8 cellular contexts compared by ENCODE assay signal in genomic region chr2:85998071-85998991, GRCh38.
DNase-seq lines count a peak whose midpoint lies in the region; ATAC-seq, FAIRE-seq and TF ChIP-seq lines count a peak whose summit lies in the region.

No MANE protein-coding gene starts in this region.

- peak overlapping the region in 5 of 11 experiments; percentile 38 to 69 (median 66); a peak in 9 of 22 replicates for H3K9ac ChIP-seq in BLaER1 treated with 17β-estradiol and CSF1 and Interleukin-3, amounts not matched to agents 10 nM and 100 nM
- no peak overlapping the region for H3K9ac ChIP-seq in NT2/D1 (ENCODE audit: insufficient read length, low read depth)

- H3K4me1 ChIP-seq in BLaER1 treated with 17β-estradiol and CSF1 and Interleukin-3, amounts not matched to agents 10 nM and 100 nM = peaks cover 58 to 90% (median 71%) of the 10 kb centered on the region in 10 experiments
- H3K4me1 ChIP-seq in NT2/D1 (ENCODE audit: insufficient read depth, insufficient read length) = peaks cover 6% of the 10 kb centered on the region
- peaks cover 55 to 73% (median 66%) of the 10 kb centered on the region in 4 donors for H3K4me1 ChIP-seq in esophagus muscularis mucosa

- H3K27me3 ChIP-seq in BLaER1 treated with 17β-estradiol and CSF1 and Interleukin-3, amounts not matched to agents 10 nM and 100 nM = no peaks in the 10 kb centered on the region
- no peaks in the 10 kb centered on the region for H3K27me3 ChIP-seq in NT2/D1 (ENCODE audit: insufficient read depth, insufficient read length)
- H3K27me3 ChIP-seq in esophagus muscularis mucosa = no peaks in the 10 kb centered on the region

- no peaks in the 10 kb centered on the region for H3K36me3 ChIP-seq in BLaER1 treated with 17β-estradiol and CSF1 and Interleukin-3, amounts not matched to agents 10 nM and 100 nM
- no peaks in the 10 kb centered on the region for H3K36me3 ChIP-seq in NT2/D1 (ENCODE audit: insufficient read depth, insufficient read length, low read length)
- H3K36me3 ChIP-seq in esophagus muscularis mucosa = no peaks in the 10 kb centered on the region

- H4K20me1 ChIP-seq in BLaER1 treated with 17β-estradiol and CSF1 and Interleukin-3, amounts not matched to agents 10 nM and 100 nM = no peaks in the 10 kb centered on the region

- ATAC-seq in omental fat pad (ENCODE audit: low FRiP score) (peak; percentile 25), HG03135 (IDR thresholded peaks at IDR 0.05; ENCODE audit: unreplicated experiment) (no peak)

- WGBS in esophagus muscularis mucosa = 53% methylated on average over 16 of the region's 18 CpGs

- no peak for FAIRE-seq in H54 (lab: Jason Lieb, UNC)

- peak overlapping the region; percentile 33 to 95 (median 79); a peak in 21 of 22 replicates for H3K4me2 ChIP-seq in BLaER1 treated with 17β-estradiol and CSF1 and Interleukin-3, amounts not matched to agents 10 nM and 100 nM

- TF ChIP-seq CTCF in esophagus muscularis mucosa (IDR thresholded peaks at IDR 0.05) = no peak
- no peak for TF ChIP-seq CTCF in omental fat pad (IDR thresholded peaks at IDR 0.05)

- H3K9me3 ChIP-seq in BLaER1 treated with 17β-estradiol and CSF1 and Interleukin-3, amounts not matched to agents 10 nM and 100 nM (replicated peaks in 1 of 11) = peaks cover 0 to 10% (median under 1%) of the 10 kb centered on the region in 11 experiments; a peak in 6 of 22 replicates
- no peaks in the 10 kb centered on the region for H3K9me3 ChIP-seq in NT2/D1 (ENCODE audit: insufficient read depth, low read length)
- no peaks in the 10 kb centered on the region for H3K9me3 ChIP-seq in esophagus muscularis mucosa

- intact Hi-C loops in esophagus muscularis mucosa (cut with DNase I) = loop anchor here (5.0 kb wide), 1 partner anchor 111 kb away; the partner anchor contains the start of gene ST3GAL5

- TF ChIP-seq POLR2A in esophagus muscularis mucosa (IDR thresholded peaks at IDR 0.05; ENCODE audit: low read depth) (no peak), H54 (IDR thresholded peaks at IDR 0.05; ENCODE audit: low read depth, low read length) (no peak)

- H3K27ac ChIP-seq in BLaER1 treated with 17β-estradiol and CSF1 and Interleukin-3, amounts not matched to agents 10 nM and 100 nM = peak overlapping the region in 9 of 11 experiments; percentile 17 to 85 (median 74); a peak in 15 of 22 replicates
- H3K27ac ChIP-seq in esophagus muscularis mucosa (replicated peaks in 1 of 4) = peak overlapping the region; percentile 73 to 88 (median 82)

- DNase-seq in NT2/D1 (ENCODE audit: low read depth, low spot score) (peak; percentile 3), esophagus muscularis mucosa (ENCODE audit: extremely low spot score) (no peak), omental fat pad (ENCODE audit: low spot score) (no peak), NOMO-1 treated with dmso at 0.1 percent for 144 hours (lab: John Stamatoyannopoulos, UW; ENCODE audit: unreplicated experiment) (no peak), NOMO-1 treated with DMSO at 0.1 percent for 48 hours (lab: John Stamatoyannopoulos, UW; ENCODE audit: unreplicated experiment) (no peak), H54 (ENCODE audit: insufficient read length, low spot score) (no peak)

- no peak for TF ChIP-seq EP300 in esophagus muscularis mucosa (IDR thresholded peaks at IDR 0.05)

- H3K4me3 ChIP-seq in BLaER1 treated with 17β-estradiol and CSF1 and Interleukin-3, amounts not matched to agents 10 nM and 100 nM = no peak overlapping the region
- H3K4me3 ChIP-seq in NT2/D1 (ENCODE audit: insufficient read length, low read depth) (no peak overlapping the region), esophagus muscularis mucosa (peak overlapping the region in 3 of 4 donors; percentile 5 to 20 (median 8))

Comparison
In these comparisons a context has a peak if more than half of its experiments do, and no peak if none do; other contexts are left out.
1. H3K4me3 ChIP-seq: peak in esophagus muscularis mucosa (3 of 4); none in BLaER1 treated with 17β-estradiol and CSF1 and Interleukin-3, amounts not matched to agents 10 nM and 100 nM (0 of 10) and NT2/D1 (single experiment).